17 cellular contexts compared by ENCODE assay signal in the genomic region with DNA sequence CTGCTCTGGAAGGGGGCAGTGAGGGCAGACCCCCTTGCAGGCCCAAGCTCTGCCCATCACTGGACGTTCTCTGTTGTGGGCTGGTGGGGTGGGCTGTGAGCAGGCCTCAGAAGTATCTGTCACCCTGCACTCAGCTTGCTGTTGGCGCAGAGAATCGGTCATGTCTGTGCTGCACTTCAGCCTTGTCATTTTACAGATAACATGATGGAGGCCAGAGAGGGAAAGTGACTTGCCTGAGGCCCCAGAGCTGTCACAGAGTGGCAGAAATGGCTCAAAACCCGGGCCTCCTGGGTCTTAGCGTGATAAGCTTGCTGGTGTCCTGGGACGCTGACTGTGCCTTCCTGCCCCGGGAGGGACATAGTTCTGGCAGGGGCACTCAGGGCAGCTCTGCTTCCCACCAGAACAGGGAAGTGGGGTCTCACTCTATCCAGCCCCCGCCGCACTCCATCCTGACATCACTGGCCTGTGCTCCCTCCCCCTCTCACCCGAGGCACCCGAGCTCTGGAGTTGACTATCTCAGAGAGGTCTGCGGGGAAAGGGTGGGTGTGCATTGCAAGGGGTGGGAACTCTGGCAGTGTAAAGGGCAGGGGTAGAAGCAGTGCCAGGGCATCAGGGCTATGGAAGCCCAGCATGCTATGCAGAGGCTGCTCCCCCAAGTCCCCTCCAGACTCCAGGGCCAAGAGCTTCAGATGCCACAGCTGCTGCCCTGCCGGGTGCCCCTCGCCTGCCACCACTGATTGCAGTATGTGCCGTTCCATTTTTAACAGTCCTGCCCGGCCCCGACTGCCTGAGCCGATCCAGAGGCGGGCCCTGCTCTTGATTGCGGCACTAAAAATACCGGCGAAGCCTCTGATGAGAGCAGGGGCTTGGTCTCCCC.
"Had no signal": no experiment of that assay in that cellular context is flagged by ENCODE, and none has a peak within 500 bp of the region (broad histone marks: within the 10 kb centered on the region; RNA-seq: fewer than 3 reads in every experiment).

No MANE protein-coding gene starts in this region.

- H3K9me3 ChIP-seq: stomach, suprapubic skin, transverse colon had no signal

- H3K4me1 ChIP-seq: stomach, suprapubic skin had no signal

- DNase-seq: activated CD4-positive, alpha-beta memory T cell treated with anti-CD3 and anti-CD28 coated beads for 36 hours; activated CD4-positive, alpha-beta T cell treated with anti-CD3 and anti-CD28 coated beads for 48 hours; activated naive CD4-positive, alpha-beta T cell treated with anti-CD3 and anti-CD28 coated beads for 36 hours; activated naive CD8-positive, alpha-beta T cell treated with anti-CD3 and anti-CD28 coated beads, Interleukin-2, amount 10 ng/mL, durations not matched to agents 7 days and 5 days; activated T-cell treated with anti-CD3 and anti-CD28 coated beads, Interleukin-2, amount 50 U/mL, for 48 hours; amniotic stem cell; effector CD4-positive, alpha-beta T cell; naive thymus-derived CD8-positive, alpha-beta T cell; retina; stimulated activated CD4-positive, alpha-beta T cell treated with anti-CD3 and anti-CD28 coated beads, Interleukin-2, amount 100 ng/mL, for 24 hours; stomach; transverse colon had no signal

- H3K27me3 ChIP-seq: breast epithelium had no signal

- H3K36me3 ChIP-seq: breast epithelium, neural progenitor cell, stomach, suprapubic skin, transverse colon had no signal

- H3K4me3 ChIP-seq: breast epithelium, lung, neural progenitor cell, stomach, suprapubic skin, transverse colon had no signal

- ATAC-seq: naive thymus-derived CD8-positive, alpha-beta T cell; stimulated activated memory B cell treated with anti-CD40 and anti-IgM and Interleukin-4, amounts not matched to agents 10 μg/mL and 1 μg/mL and 100 μg/mL, for 72 hours had no signal

- H3K27ac ChIP-seq: breast epithelium, neural progenitor cell, stomach, suprapubic skin, transverse colon had no signal
